In genomic region chr1:214416417-214417212, GRCh38 we compare ENCODE assay signal across 12 cellular contexts.
DNase-seq lines count a peak whose midpoint lies in the region; ATAC-seq lines count a peak whose summit lies in the region.
"Had no signal": no experiment of that assay in that cellular context is flagged by ENCODE, and none has a peak within 500 bp of the region (broad histone marks: within the 10 kb centered on the region; RNA-seq: fewer than 3 reads in every experiment).

No MANE protein-coding gene starts in this region.

- H3K27ac ChIP-seq in GM23248 = peak overlapping the region; percentile 17; the same call in 1 of the 2 replicates
- H3K27ac ChIP-seq in SJSA1 = peak overlapping the region; percentile 3
- H3K27ac ChIP-seq: brain microvascular endothelial cell had no signal

- no peak overlapping the region for H2AFZ ChIP-seq in GM23248

- no peaks in the 10 kb centered on the region for H3K9me2 ChIP-seq in GM23248 (ENCODE audit: insufficient read depth)

- H3K36me3 ChIP-seq in GM23248 (ENCODE audit: low read depth) (0 out of 2 replicates have a peak, but pooled peaks cover 9% of the 10 kb centered on the region), SJSA1 (peaks cover 20% of the 10 kb centered on the region)
- H3K36me3 ChIP-seq: brain microvascular endothelial cell had no signal

- ATAC-seq in HG03521 (IDR thresholded peaks at IDR 0.05; ENCODE audit: unreplicated experiment) (no peak), HG03378 (IDR thresholded peaks at IDR 0.05; ENCODE audit: unreplicated experiment) (no peak)
- ATAC-seq: GM12878 had no signal

- peaks cover 64% of the 10 kb centered on the region for H3K4me1 ChIP-seq in GM23248 (ENCODE audit: insufficient read depth)
- H3K4me1 ChIP-seq in SJSA1 (replicated peaks) = peaks cover 55% of the 10 kb centered on the region

- in situ Hi-C loops in GM23248 (cut with MboI) = no loop called here

- peaks cover 62% of the 10 kb centered on the region for H3F3A ChIP-seq in GM23248 (ENCODE audit: insufficient read depth)

- no peaks in the 10 kb centered on the region for H3K27me3 ChIP-seq in GM23248 (replicated peaks; ENCODE audit: insufficient read depth)
- no peaks in the 10 kb centered on the region for H3K27me3 ChIP-seq in SJSA1 (replicated peaks)
- H3K27me3 ChIP-seq: brain microvascular endothelial cell had no signal

- H3K9ac ChIP-seq in GM23248 = no peak overlapping the region

- no peaks in the 10 kb centered on the region for H4K20me1 ChIP-seq in GM23248 (ENCODE audit: insufficient read depth)

- H3K4me3 ChIP-seq in GM23248 (no peak overlapping the region), SJSA1 (no peak overlapping the region)
- H3K4me3 ChIP-seq: GM12878, lung had no signal

- peak overlapping the region; percentile 5 for H3K4me2 ChIP-seq in GM23248 (ENCODE audit: unreplicated experiment)

- no peaks in the 10 kb centered on the region for H3K9me3 ChIP-seq in GM23248 (ENCODE audit: low read depth)
- H3K9me3 ChIP-seq in SJSA1 (replicated peaks) = no peaks in the 10 kb centered on the region

- H3K79me2 ChIP-seq in GM23248 (ENCODE audit: insufficient read depth) = peaks cover 100% of the 10 kb centered on the region

- 3 to 6% methylated on average over 4 of the region's 4 CpGs for WGBS in GM23248 (ENCODE audit: low coverage in 1 of 2, low lambda C conversion rate in 2 of 2, missing lambda C conversion rate in 2 of 2), 2 experiments

- peak; percentile 80 for DNase-seq in GM23248
- DNase-seq in SJSA1 (ENCODE audit: low read depth in 1 of 2, low spot score in 2 of 2) = no peak
- DNase-seq in fibroblast of gingiva (ENCODE audit: low read depth) = peak; percentile 54
- peak; percentile 67 for DNase-seq in putamen (ENCODE audit: low spot score)
- DNase-seq in T-helper 1 cell = no peak
- no peak for DNase-seq in T1000 (lab: John Stamatoyannopoulos, UW)
- DNase-seq: brain microvascular endothelial cell, T-helper 9 cell had no signal

Comparison
In these comparisons a context has a peak if more than half of its experiments do, and no peak if none do; other contexts are left out.
1. DNase-seq: peak in GM23248 (single experiment), fibroblast of gingiva (single experiment) and putamen (single experiment); none in SJSA1 (0 of 2), T-helper 1 cell (0 of 5) and T1000 (single experiment).